ENCODE assay signal across 12 cellular contexts in genomic region chr3:16377847-16378302, GRCh38.
DNase-seq lines count a peak whose midpoint lies in the region; ATAC-seq and TF ChIP-seq lines count a peak whose summit lies in the region.
"Had no signal": no experiment of that assay in that cellular context is flagged by ENCODE, and none has a peak within 500 bp of the region (broad histone marks: within the 10 kb centered on the region; RNA-seq: fewer than 3 reads in every experiment).

No MANE protein-coding gene starts in this region.

- H3K9me3 Mint-ChIP-seq in Caco-2 (ENCODE audit: unreplicated experiment) (no peaks in the 10 kb centered on the region), memory B cell (no peaks in the 10 kb centered on the region)
- H3K9me3 Mint-ChIP-seq in activated naive CD4-positive, alpha-beta T cell treated with anti-CD3 and anti-CD28 coated beads, Interleukin-2, amount 50 U/mL, for 72 hours, result peaks cover 8 to 20% of the 10 kb centered on the region in 2 donors

- H3K4me1 ChIP-seq in Caco-2, result peaks cover 1% of the 10 kb centered on the region

- POLR2A ChIA-PET in Caco-2 (lab: Charles Lee), result no interaction called here

- ATAC-seq in activated naive CD4-positive, alpha-beta T cell treated with anti-CD3 and anti-CD28 coated beads, Interleukin-2, amount 50 U/mL, for 72 hours, result no peak
- ATAC-seq in memory B cell (ENCODE audit: low read depth) (no peak), GM21381 (IDR thresholded peaks at IDR 0.05; ENCODE audit: unreplicated experiment) (no peak), GM18861 (IDR thresholded peaks at IDR 0.05; ENCODE audit: unreplicated experiment) (no peak), GM21360 (IDR thresholded peaks at IDR 0.05; ENCODE audit: unreplicated experiment) (no peak)

- H3K9me3 ChIP-seq in Caco-2, result no peaks in the 10 kb centered on the region
- H3K9me3 ChIP-seq: testis had no signal

- H3K4me1 Mint-ChIP-seq in Caco-2 (ENCODE audit: low read depth, unreplicated experiment) (peaks cover 15% of the 10 kb centered on the region), memory B cell (peaks cover 42% of the 10 kb centered on the region)

- CTCF ChIA-PET in Caco-2 (lab: Charles Lee), result no interaction called here

- no peaks in the 10 kb centered on the region for H3K27me3 ChIP-seq in Caco-2 (replicated peaks; ENCODE audit: control insufficient read depth, insufficient read depth, low read length)
- H3K27me3 ChIP-seq: testis had no signal

- no TSS peak for BruUV-seq in Caco-2 (replicated peaks; lab: Mats Ljungman, UMichigan)

- no peak overlapping the region for H3K4me3 Mint-ChIP-seq in Caco-2 (ENCODE audit: unreplicated experiment)
- H3K4me3 Mint-ChIP-seq in memory B cell, result no peak overlapping the region

- no peak overlapping the region for H3K4me3 ChIP-seq in Caco-2 (ENCODE audit: low read depth, low read length)
- H3K4me3 ChIP-seq: testis had no signal

- in situ Hi-C loops in GM13977 (cut with MboI; ENCODE audit: low pct_unique_long_range_greater_than_20kb, low sequenced_read_pairs, unreplicated experiment), result no loop called here

- DNase-seq in Caco-2 (no peak), GM20000 (ENCODE audit: low spot score) (no peak), memory B cell (ENCODE audit: low spot score in 2 of 2) (no peak), GM13977 (ENCODE audit: low spot score) (no peak)
- no peak for DNase-seq in activated naive CD4-positive, alpha-beta T cell treated with anti-CD3 and anti-CD28 coated beads, Interleukin-2, amount 50 U/mL, for 72 hours (ENCODE audit: low spot score in 2 of 2)
- DNase-seq: Calu3, KBM-7, NCI-H187, testis had no signal

- H3K27me3 Mint-ChIP-seq in Caco-2 (ENCODE audit: insufficient read depth, unreplicated experiment) (no peaks in the 10 kb centered on the region), memory B cell (peaks cover 16% of the 10 kb centered on the region)

- H3K36me3 ChIP-seq in Caco-2 (ENCODE audit: control insufficient read depth, insufficient read depth, low read length), result no peaks in the 10 kb centered on the region

- intact Hi-C loops in Caco-2 (cut with micrococcal nuclease; ENCODE audit: unreplicated experiment), result no loop called here

- TF ChIP-seq CTCF in Caco-2 (IDR thresholded peaks at IDR 0.05; ENCODE audit: insufficient read depth in 1 of 2, low read depth in 1 of 2, low read length in 1 of 2, severe bottlenecking in 1 of 2, unreplicated experiment in 1 of 2), result no peak
- peak; percentile 9 for TF ChIP-seq CTCF in GM20000 (IDR thresholded peaks at IDR 0.05; ENCODE audit: extremely low read depth, missing control alignments)
- TF ChIP-seq CTCF in GM13977 (IDR thresholded peaks at IDR 0.05; ENCODE audit: extremely low read depth, insufficient read depth, missing control alignments), result no peak

- peak overlapping the region; percentile 45 for H3K27ac Mint-ChIP-seq in Caco-2 (ENCODE audit: unreplicated experiment)
- peak overlapping the region; percentile 98 for H3K27ac Mint-ChIP-seq in activated naive CD4-positive, alpha-beta T cell treated with anti-CD3 and anti-CD28 coated beads, Interleukin-2, amount 50 U/mL, for 72 hours
- peak overlapping the region; percentile 33 for H3K27ac Mint-ChIP-seq in memory B cell

- H3K36me3 Mint-ChIP-seq in Caco-2 (ENCODE audit: insufficient read depth, unreplicated experiment), result no peaks in the 10 kb centered on the region
- peaks cover 66 to 96% of the 10 kb centered on the region in 2 donors for H3K36me3 Mint-ChIP-seq in activated naive CD4-positive, alpha-beta T cell treated with anti-CD3 and anti-CD28 coated beads, Interleukin-2, amount 50 U/mL, for 72 hours
- H3K36me3 Mint-ChIP-seq in memory B cell, result peaks cover 2% of the 10 kb centered on the region

Comparison
In these comparisons a context has a peak if more than half of its experiments do, and no peak if none do; other contexts are left out.
1. H3K27ac Mint-ChIP-seq: peak in every context shown above with its lines; median percentile 98 in activated naive CD4-positive, alpha-beta T cell treated with anti-CD3 and anti-CD28 coated beads, Interleukin-2, amount 50 U/mL, for 72 hours; 45 in Caco-2; 33 in memory B cell.